Comparison of ENCODE assay signal across 8 cellular contexts in the genomic region with DNA sequence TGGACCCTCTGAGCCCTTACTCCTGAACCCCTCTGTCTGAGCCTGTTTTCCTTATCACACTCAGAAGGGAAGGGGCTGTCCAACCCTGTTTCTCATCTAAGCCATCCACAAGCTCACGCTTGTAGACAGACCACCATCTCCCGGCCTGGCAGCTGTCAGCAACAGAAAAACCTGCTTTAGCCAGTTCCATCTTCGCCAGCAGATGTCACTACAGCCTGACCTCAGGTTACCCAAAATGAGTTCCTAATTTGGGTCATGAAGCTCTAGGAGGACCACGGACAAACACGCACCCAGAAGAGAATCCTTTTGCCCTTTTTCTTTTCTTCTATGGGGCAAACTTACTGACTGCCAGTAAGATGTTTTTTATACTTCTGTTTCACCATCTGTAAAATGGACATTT.
A peak's percentile ranks its signal among the peaks of the same experiment; 100 is the strongest.
DNase-seq lines count a peak whose midpoint lies in the region; ATAC-seq and TF ChIP-seq lines count a peak whose summit lies in the region.

No MANE protein-coding gene starts in this region.

- no peak overlapping the region for H3K4me3 ChIP-seq in body of pancreas

- peaks cover 5% of the 10 kb centered on the region for H3K9me3 Mint-ChIP-seq in osteocyte (ENCODE audit: unreplicated experiment)

- H3K27ac Mint-ChIP-seq in osteocyte (ENCODE audit: unreplicated experiment): no peak overlapping the region

- H3K27ac ChIP-seq in body of pancreas: no peak overlapping the region

- no peaks in the 10 kb centered on the region for H3K9me3 ChIP-seq in body of pancreas

- no peaks in the 10 kb centered on the region for H3K36me3 Mint-ChIP-seq in osteocyte (ENCODE audit: unreplicated experiment)

- no peaks in the 10 kb centered on the region for H3K36me3 ChIP-seq in body of pancreas (replicated peaks in 1 of 2; ENCODE audit: insufficient read depth in 1 of 2, low read depth in 2 of 2)

- 54% methylated on average over 5 of the region's 5 CpGs; no CpG with 5 or more reads in 1 of the 2 donors for WGBS in body of pancreas, 2 donors

- H3K27me3 ChIP-seq in body of pancreas: no peaks in the 10 kb centered on the region

- TF ChIP-seq CTCF in body of pancreas (IDR thresholded peaks at IDR 0.05) (peak in 4 of 7 experiments; percentile 21 to 27 (median 22)), osteocyte (IDR thresholded peaks at IDR 0.05) (peak; percentile 39)

- H3K27me3 Mint-ChIP-seq in osteocyte (ENCODE audit: unreplicated experiment): peaks cover 14% of the 10 kb centered on the region

- DNase-seq in NCI-H748 (lab: John Stamatoyannopoulos, UW; ENCODE audit: unreplicated experiment) (peak; percentile 8), NCI-H748 treated with DMSO at 0.1 percent for 48 hours (lab: John Stamatoyannopoulos, UW) (no peak), MV-4-11 (lab: John Stamatoyannopoulos, UW) (peak; percentile 22), body of pancreas (peak in 1 of 4 donors; percentile 20), osteocyte (ENCODE audit: extremely low spot score, unreplicated experiment) (no peak), mucosa of gallbladder (ENCODE audit: low spot score) (no peak), 8988T (no peak)

- ATAC-seq in body of pancreas (no peak), HG02970 (IDR thresholded peaks at IDR 0.05; ENCODE audit: low FRiP score, unreplicated experiment) (no peak)

- no peak overlapping the region for H3K4me3 Mint-ChIP-seq in osteocyte (ENCODE audit: unreplicated experiment)

- intact Hi-C loops in body of pancreas (cut with DNase I): no loop called here

- no peaks in the 10 kb centered on the region for H3K4me1 Mint-ChIP-seq in osteocyte (ENCODE audit: unreplicated experiment)

- H3K4me1 ChIP-seq in body of pancreas: no peaks in the 10 kb centered on the region

- no peak for TF ChIP-seq POLR2A in body of pancreas (IDR thresholded peaks at IDR 0.05)

Comparison
In these comparisons a context has a peak if more than half of its experiments do, and no peak if none do; other contexts are left out.
1. DNase-seq: peak in NCI-H748 (single experiment) and MV-4-11 (single experiment); none in NCI-H748 treated with DMSO at 0.1 percent for 48 hours (single experiment), osteocyte (single experiment), mucosa of gallbladder (single experiment) and 8988T (single experiment).